Comparison of ENCODE assay signal across 18 cellular contexts in the genomic region with DNA sequence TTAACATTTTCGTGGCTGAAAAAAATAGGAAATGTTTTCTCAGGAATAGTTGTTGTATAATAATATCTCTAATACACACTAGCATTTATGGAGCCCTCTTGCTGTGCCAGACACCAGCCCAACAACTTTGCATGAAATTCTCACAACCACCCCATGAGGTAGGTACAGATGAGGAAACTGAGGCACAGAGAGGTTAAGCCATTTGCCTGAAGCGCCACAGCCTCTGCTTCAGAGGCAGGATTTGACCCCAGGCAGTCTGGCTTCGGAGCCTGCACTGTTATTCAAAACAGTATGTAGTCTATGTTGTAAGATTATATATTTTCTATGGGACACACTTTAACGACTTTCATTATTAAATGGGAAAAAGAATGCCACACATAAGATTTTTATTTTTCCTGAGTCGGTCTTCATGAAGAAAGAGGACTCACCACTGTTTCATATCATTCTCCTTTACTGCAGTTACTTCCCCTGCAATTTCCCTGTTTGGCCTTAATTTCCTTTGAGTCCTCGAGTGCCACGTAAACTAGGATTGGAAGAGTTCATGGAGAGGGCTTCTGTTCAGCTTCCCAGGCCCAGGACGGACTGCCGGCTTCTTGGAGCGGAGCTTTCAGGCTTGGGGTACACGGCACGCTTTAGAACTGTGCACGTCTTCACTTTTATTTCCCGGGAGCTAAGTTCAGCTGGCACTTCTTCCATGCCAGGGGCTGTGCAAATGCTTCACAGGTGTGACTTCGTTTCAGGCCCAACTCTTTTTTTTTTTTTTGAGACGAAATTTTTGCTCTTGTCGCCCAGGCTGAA.
DNase-seq lines count a peak whose midpoint lies in the region; ATAC-seq, FAIRE-seq and TF ChIP-seq lines count a peak whose summit lies in the region.
"Had no signal": no experiment of that assay in that cellular context is flagged by ENCODE, and none has a peak within 500 bp of the region (broad histone marks: within the 10 kb centered on the region; RNA-seq: fewer than 3 reads in every experiment).

No MANE protein-coding gene starts in this region.

- TF ChIP-seq EP300 in GM12878 (IDR thresholded peaks at IDR 0.05; ENCODE audit: borderline replicate concordance in 1 of 2, control insufficient read depth in 1 of 2, low read depth in 2 of 2, low read length in 2 of 2): no peak

- CTCF ChIA-PET in HEK293 (lab: Yijun Ruan, JAX) (no interaction called here), GM12878 (lab: Yijun Ruan, JAX) (no interaction called here)

- H4K20me1 ChIP-seq in GM12878 (ENCODE audit: control insufficient read depth, insufficient read depth): no peaks in the 10 kb centered on the region

- H3K9me3 Mint-ChIP-seq in nephron progenitor cell: no peaks in the 10 kb centered on the region
- H3K9me3 Mint-ChIP-seq: HFFc6 had no signal

- no peak overlapping the region for H3K4me3 Mint-ChIP-seq in nephron progenitor cell
- H3K4me3 Mint-ChIP-seq: CD4-positive, alpha-beta memory T cell; HFFc6 had no signal

- FAIRE-seq in GM12878 (lab: Jason Lieb, UNC): no peak
- FAIRE-seq: GM12892 had no signal

- H2AFZ ChIP-seq in GM12878 (ENCODE audit: control insufficient read depth, low read depth, low read length): no peak overlapping the region

- H3K27me3 ChIP-seq in GM12878 (replicated peaks in 1 of 2; ENCODE audit: control insufficient read depth in 2 of 2, insufficient read depth in 2 of 2, low read length in 1 of 2): peaks cover 0 to 2% of the 10 kb centered on the region in 2 experiments; a peak in 2 of 4 replicates
- H3K27me3 ChIP-seq in testis: no peaks in the 10 kb centered on the region

- TF ChIP-seq CTCF in HEK293 (tag by site-specific recombination; IDR thresholded peaks at IDR 0.05): no peak
- TF ChIP-seq CTCF in GM12878 (IDR thresholded peaks at IDR 0.05 in 2 of 3, conservative IDR thresholded peaks at IDR 0.05 in 1 of 3; ENCODE audit: control insufficient read depth in 2 of 3, extremely low read depth in 1 of 3, insufficient read depth in 1 of 3, low read depth in 3 of 3, low read length in 3 of 3): no peak
- TF ChIP-seq CTCF in nephron progenitor cell (IDR thresholded peaks at IDR 0.05): no peak
- no peak for TF ChIP-seq CTCF in testis (IDR thresholded peaks at IDR 0.05)

- H3K27ac Mint-ChIP-seq in nephron progenitor cell: peak overlapping the region; percentile 80
- H3K27ac Mint-ChIP-seq: CD4-positive, alpha-beta memory T cell; HFFc6 had no signal

- H3K27ac ChIP-seq in HEK293 (ENCODE audit: extremely low read depth, low read depth, low read length) (no peak overlapping the region), GM12878 (ENCODE audit: control insufficient read depth, insufficient read depth) (no peak overlapping the region), testis (no peak overlapping the region)

- intact Hi-C loops in GM12878 (cut with micrococcal nuclease; ENCODE audit: unreplicated experiment) (no loop called here), testis (cut with DNase I; ENCODE audit: low total_unique reads) (no loop called here)

- H3K4me2 ChIP-seq in GM12878 (ENCODE audit: control insufficient read depth, insufficient read depth): no peak overlapping the region

- RAD21 ChIA-PET in GM12878 (lab: Charles Lee; ENCODE audit: unreplicated experiment): no interaction called here

- POLR2A ChIA-PET in HEK293 (lab: Yijun Ruan, JAX) (no interaction called here), GM12878 (lab: Charles Lee) (no interaction called here)

- no TSS peak for BruUV-seq in GM12878 (replicated peaks; lab: Mats Ljungman, UMichigan)

- WGBS in GM12878 (ENCODE audit: insufficient coverage, insufficient replicate concordance, low lambda C conversion rate, missing lambda C conversion rate): 46% methylated on average over 14 of the region's 17 CpGs
- 81 to 89% methylated on average over 17 of the region's 17 CpGs for WGBS in testis, 2 donors

- no peaks in the 10 kb centered on the region for H3K79me2 ChIP-seq in GM12878 (ENCODE audit: control insufficient read depth, insufficient read depth, low read length)

- H3K36me3 ChIP-seq in HEK293 (ENCODE audit: control insufficient read depth in 2 of 2, insufficient read depth in 1 of 2, low read length in 2 of 2): no peaks in the 10 kb centered on the region
- H3K36me3 ChIP-seq in GM12878 (ENCODE audit: control insufficient read depth in 2 of 2, insufficient read depth in 2 of 2, low read length in 1 of 2): no peaks in the 10 kb centered on the region
- H3K36me3 ChIP-seq in testis (ENCODE audit: low read depth, missing control alignments): no peaks in the 10 kb centered on the region

- peaks cover 3% of the 10 kb centered on the region for H3K27me3 Mint-ChIP-seq in nephron progenitor cell (ENCODE audit: low read depth, poor library complexity)

- H3K4me1 ChIP-seq in HEK293 (ENCODE audit: control insufficient read depth, insufficient read depth, low read length): no peaks in the 10 kb centered on the region
- no peaks in the 10 kb centered on the region for H3K4me1 ChIP-seq in GM12878 (ENCODE audit: control insufficient read depth, insufficient read depth, low read length)
- no peaks in the 10 kb centered on the region for H3K4me1 ChIP-seq in testis

- SMC1A ChIA-PET in GM12878 (lab: Charles Lee; ENCODE audit: uncharacterized antibody, unreplicated experiment): no interaction called here

- H3K9ac ChIP-seq in GM12878 (ENCODE audit: control insufficient read depth, insufficient read depth, low read length): no peak overlapping the region

- no peaks in the 10 kb centered on the region for H3K36me3 Mint-ChIP-seq in nephron progenitor cell (ENCODE audit: low read depth)
- H3K36me3 Mint-ChIP-seq: CD4-positive, alpha-beta memory T cell had no signal

- in situ Hi-C loops in GM12878 (cut with MboI): no loop called here

- no peak for TF ChIP-seq RAD21 in GM12878 (IDR thresholded peaks at IDR 0.05; ENCODE audit: insufficient read depth, low read depth, low read length)

- peaks cover 47% of the 10 kb centered on the region for H3K4me1 Mint-ChIP-seq in nephron progenitor cell
- H3K4me1 Mint-ChIP-seq: CD4-positive, alpha-beta memory T cell had no signal

- no peaks in the 10 kb centered on the region for H3K9me3 ChIP-seq in HEK293 (ENCODE audit: control insufficient read depth, insufficient read depth, low read depth, low read length)
- no peaks in the 10 kb centered on the region for H3K9me3 ChIP-seq in GM12878 (replicated peaks; ENCODE audit: control insufficient read depth, insufficient read depth, low read length)
- no peaks in the 10 kb centered on the region for H3K9me3 ChIP-seq in testis

- no peak for DNase-seq in GM12878 (ENCODE audit: low read depth, low spot score)
- no peak for DNase-seq in nephron progenitor cell
- DNase-seq in testis: no peak
- no peak for DNase-seq in SKM-1 treated with dmso at 0.1 percent for 144 hours (lab: John Stamatoyannopoulos, UW; ENCODE audit: unreplicated experiment)
- no peak for DNase-seq in activated naive CD4-positive, alpha-beta T cell treated with anti-CD3 and anti-CD28 coated beads, Interleukin-2, amount 50 U/mL, for 16 hours
- DNase-seq: C1 segment of cervical spinal cord; Calu3; CD4-positive, alpha-beta memory T cell; COR-L47; DMS53; DMS79 treated with DMSO at 0.1 percent for 48 hours; GF-D8; GOT3; H7; HFFc6 had no signal

- ATAC-seq in GM12878: no peak
- ATAC-seq: HCT116 had no signal

- H3K4me3 ChIP-seq in HEK293 (ENCODE audit: low read depth, low read length) (no peak overlapping the region), GM12878 (no peak overlapping the region), testis (no peak overlapping the region)

- no peak for TF ChIP-seq POLR2A in GM12878 (IDR thresholded peaks at IDR 0.05; ENCODE audit: low read depth, low read length)
- no peak for TF ChIP-seq POLR2A in testis (IDR thresholded peaks at IDR 0.05)

TF ChIP-seq in HEK293, 187 proteins besides CTCF, POLR2A, EP300 and RAD21:
- TF ChIP-seq ZNF707 (tag by site-specific recombination; IDR thresholded peaks at IDR 0.05) (no peak), ZBTB8A (tag by site-specific recombination; IDR thresholded peaks at IDR 0.05) (no peak), ZNF768 (tag by site-specific recombination; IDR thresholded peaks at IDR 0.05) (0 out of 2 replicates have a peak, but pooled peaks have one; percentile 10)
- TF ChIP-seq, protein P1, sequence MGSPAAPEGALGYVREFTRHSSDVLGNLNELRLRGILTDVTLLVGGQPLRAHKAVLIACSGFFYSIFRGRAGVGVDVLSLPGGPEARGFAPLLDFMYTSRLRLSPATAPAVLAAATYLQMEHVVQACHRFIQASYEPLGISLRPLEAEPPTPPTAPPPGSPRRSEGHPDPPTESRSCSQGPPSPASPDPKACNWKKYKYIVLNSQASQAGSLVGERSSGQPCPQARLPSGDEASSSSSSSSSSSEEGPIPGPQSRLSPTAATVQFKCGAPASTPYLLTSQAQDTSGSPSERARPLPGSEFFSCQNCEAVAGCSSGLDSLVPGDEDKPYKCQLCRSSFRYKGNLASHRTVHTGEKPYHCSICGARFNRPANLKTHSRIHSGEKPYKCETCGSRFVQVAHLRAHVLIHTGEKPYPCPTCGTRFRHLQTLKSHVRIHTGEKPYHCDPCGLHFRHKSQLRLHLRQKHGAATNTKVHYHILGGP (tag by site-specific recombination; IDR thresholded peaks at IDR 0.05): no peak

TF ChIP-seq in GM12878, 131 proteins besides CTCF, POLR2A, EP300 and RAD21:
- 0 out of 2 replicates have a peak, but pooled peaks have one; percentile 13 for TF ChIP-seq NFXL1 (IDR thresholded peaks at IDR 0.05; ENCODE audit: borderline replicate concordance)
- no peak for TF ChIP-seq CBFB (IDR thresholded peaks at IDR 0.05; ENCODE audit: low read depth)
